Comparison of ENCODE assay signal across 11 cellular contexts in the genomic region with DNA sequence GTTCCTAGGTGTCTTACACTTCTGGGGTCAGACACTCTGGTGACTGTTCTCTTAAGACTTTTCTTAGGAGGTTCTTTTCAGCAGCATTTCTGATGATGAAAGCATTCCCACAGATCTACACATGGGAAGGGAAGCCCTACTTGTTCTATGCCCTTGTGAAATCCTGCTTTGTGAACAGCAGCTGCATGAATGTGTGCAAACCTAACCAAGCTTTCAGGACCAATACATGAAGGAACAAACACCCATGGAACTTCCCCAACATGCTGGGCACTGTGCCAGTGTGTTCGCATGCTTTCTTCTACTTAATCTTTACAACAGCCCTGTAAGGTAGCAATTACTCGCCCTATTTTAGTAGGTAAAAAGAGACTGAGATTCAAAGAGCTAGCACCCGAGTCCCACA.
DNase-seq lines count a peak whose midpoint lies in the region; ATAC-seq and TF ChIP-seq lines count a peak whose summit lies in the region.
"Had no signal": no experiment of that assay in that cellular context is flagged by ENCODE, and none has a peak within 500 bp of the region (broad histone marks: within the 10 kb centered on the region; RNA-seq: fewer than 3 reads in every experiment).

No MANE protein-coding gene starts in this region.

- H2BK120ac ChIP-seq in IMR-90 (ENCODE audit: low read depth, low read length) = no peak overlapping the region

- intact Hi-C loops in IMR-90 (cut with micrococcal nuclease) (no loop called here), head of caudate nucleus (cut with DNase I) (no loop called here), sciatic nerve (cut with DNase I) (no loop called here)

- peak; percentile 65 for DNase-seq in IMR-90
- DNase-seq in SKM-1 treated with dmso at 0.1 percent for 144 hours (lab: John Stamatoyannopoulos, UW; ENCODE audit: unreplicated experiment) = peak; percentile 30
- DNase-seq in head of caudate nucleus = peak in 29 of 42 donors; percentile 6 to 60 (median 27)
- DNase-seq in sciatic nerve (ENCODE audit: low spot score) = peak; percentile 79
- DNase-seq in MM.1S = no peak
- DNase-seq in NCI-H510A treated with DMSO at 0.1 percent for 48 hours (lab: John Stamatoyannopoulos, UW) = no peak
- DNase-seq: activated CD8-positive, alpha-beta memory T cell treated with anti-CD3 and anti-CD28 coated beads, Interleukin-2, amount 50 U/mL, for 4 hours; NCI-H1417 treated with DMSO at 0.1 percent for 48 hours had no signal

- H3K9me2 ChIP-seq in MM.1S (replicated peaks; ENCODE audit: insufficient read depth, low read length) = no peaks in the 10 kb centered on the region

- H3K14ac ChIP-seq in IMR-90 (replicated peaks; ENCODE audit: low read depth, low read length) = no peak overlapping the region

- no peak overlapping the region for H3K9ac ChIP-seq in IMR-90 (ENCODE audit: low read depth, low read length)
- H3K9ac ChIP-seq in MM.1S (ENCODE audit: low read length) = no peak overlapping the region

- TF ChIP-seq RAD21 in IMR-90 (IDR thresholded peaks at IDR 0.05; ENCODE audit: low read length) = no peak

- H3K79me2 ChIP-seq in MM.1S (ENCODE audit: low read length) = no peaks in the 10 kb centered on the region

- H3K4ac ChIP-seq in IMR-90 (ENCODE audit: low read depth, low read length) = no peak overlapping the region

- H3K4me1 ChIP-seq in IMR-90 (ENCODE audit: control insufficient read depth, insufficient read depth, low read length) = peaks cover 19% of the 10 kb centered on the region
- H3K4me1 ChIP-seq in MM.1S (ENCODE audit: low read length) = no peaks in the 10 kb centered on the region

- no peak overlapping the region for H2BK20ac ChIP-seq in IMR-90 (ENCODE audit: low read depth, low read length)

- H4K91ac ChIP-seq in IMR-90 (ENCODE audit: insufficient read depth, low read depth, low read length) = no peak overlapping the region

- TF ChIP-seq CTCF in IMR-90 (conservative IDR thresholded peaks at IDR 0.05; ENCODE audit: low read depth, low read length) (no peak), MM.1S (IDR thresholded peaks at IDR 0.05; ENCODE audit: low read length) (no peak)

- no peaks in the 10 kb centered on the region for H3K9me1 ChIP-seq in IMR-90 (ENCODE audit: insufficient read depth, low read length)

- POLR2A ChIA-PET in IMR-90 (lab: Charles Lee; ENCODE audit: unreplicated experiment) = no interaction called here

- no peak overlapping the region for H2AK5ac ChIP-seq in IMR-90 (ENCODE audit: low read depth, low read length)

- H3K4me3 ChIP-seq in IMR-90 (ENCODE audit: insufficient read depth, low read depth, low read length) (no peak overlapping the region), MM.1S (ENCODE audit: low read length) (no peak overlapping the region)

- no peak overlapping the region for H4K5ac ChIP-seq in IMR-90 (ENCODE audit: low read depth, low read length)

- CTCF ChIA-PET in IMR-90 (lab: Yijun Ruan, JAX) = no interaction called here

- no peaks in the 10 kb centered on the region for H4K20me1 ChIP-seq in IMR-90 (ENCODE audit: insufficient read depth, low read length)
- H4K20me1 ChIP-seq in MM.1S (ENCODE audit: insufficient read depth, low read length) = no peaks in the 10 kb centered on the region

- no peak overlapping the region; the same call in 1 of the 2 replicates for H3K18ac ChIP-seq in IMR-90 (ENCODE audit: low read depth, low read length)

- H2BK15ac ChIP-seq in IMR-90 (ENCODE audit: low read depth, low read length) = no peak overlapping the region

- no peak overlapping the region for H2AFZ ChIP-seq in IMR-90 (replicated peaks; ENCODE audit: low read length, poor library complexity)
- no peak overlapping the region for H2AFZ ChIP-seq in MM.1S (ENCODE audit: low read length)

- TF ChIP-seq POLR2A in IMR-90 (IDR thresholded peaks at IDR 0.05; ENCODE audit: low read depth, low read length) = no peak

- H3K9me3 ChIP-seq in IMR-90 (ENCODE audit: control insufficient read depth, insufficient read depth, low read length) (no peaks in the 10 kb centered on the region), MM.1S (replicated peaks; ENCODE audit: insufficient read depth, low read length) (no peaks in the 10 kb centered on the region)

- no peak overlapping the region for H3K56ac ChIP-seq in IMR-90 (ENCODE audit: extremely low read depth, insufficient read depth, low read length)

- no peak overlapping the region for H3K4me2 ChIP-seq in IMR-90 (ENCODE audit: low read depth, low read length)
- H3K4me2 ChIP-seq in MM.1S (ENCODE audit: low read depth, low read length) = no peak overlapping the region

- in situ Hi-C loops in IMR-90 (cut with MboI; ENCODE audit: low sequenced_read_pairs) = no loop called here

- no peak overlapping the region for H4K8ac ChIP-seq in IMR-90 (ENCODE audit: low read depth in 2 of 2, low read length in 2 of 2)

- peaks cover 1% of the 10 kb centered on the region; the same call in 1 of the 2 replicates for H3K27me3 ChIP-seq in IMR-90 (ENCODE audit: control insufficient read depth, insufficient read depth, low read length)
- H3K27me3 ChIP-seq in MM.1S (replicated peaks; ENCODE audit: insufficient read depth, low read length) = no peaks in the 10 kb centered on the region

- BruUV-seq in IMR-90 (replicated peaks; lab: Mats Ljungman, UMichigan) = no TSS peak

- H3K27ac ChIP-seq in IMR-90 (ENCODE audit: insufficient read depth, low read length) = no peak overlapping the region
- H3K27ac ChIP-seq in MM.1S (ENCODE audit: low read length) = no peak overlapping the region

- H2AK9ac ChIP-seq in IMR-90 (replicated peaks; ENCODE audit: low read depth, low read length, poor library complexity) = no peak overlapping the region

- no peaks in the 10 kb centered on the region for H3K79me1 ChIP-seq in IMR-90 (ENCODE audit: low read depth in 1 of 2, low read length in 2 of 2)

- no peak overlapping the region for H2BK5ac ChIP-seq in IMR-90 (ENCODE audit: low read depth, low read length, poor library complexity, severe bottlenecking)

- WGBS in IMR-90 (ENCODE audit: extremely low coverage in 2 of 2, insufficient read length in 1 of 2), 2 experiments = no CpG with 5 or more reads among the region's 3 CpGs

- dilution Hi-C loops in IMR-90 (cut with HindIII; ENCODE audit: low sequenced_read_pairs, unreplicated experiment) = no loop called here

- no peak overlapping the region for H3K23ac ChIP-seq in IMR-90 (ENCODE audit: low read depth, low read length)

- no peaks in the 10 kb centered on the region for H3K36me3 ChIP-seq in IMR-90 (ENCODE audit: control insufficient read depth, insufficient read depth, low read length)
- H3K36me3 ChIP-seq in MM.1S (replicated peaks; ENCODE audit: insufficient read depth, low read length) = no peaks in the 10 kb centered on the region

- H3F3A ChIP-seq in MM.1S (ENCODE audit: insufficient read depth, low read length) = no peaks in the 10 kb centered on the region

- no peak; the same call in 1 of the 2 replicates for ATAC-seq in IMR-90 (ENCODE audit: low read depth)
- ATAC-seq in sciatic nerve = peak; percentile 64
- no peak for ATAC-seq in GM18498 (IDR thresholded peaks at IDR 0.05; ENCODE audit: unreplicated experiment)
- ATAC-seq in HG02973 (IDR thresholded peaks at IDR 0.05; ENCODE audit: unreplicated experiment) = no peak
- ATAC-seq: T-cell had no signal

TF ChIP-seq in IMR-90, 13 proteins besides CTCF, POLR2A, EP300 and RAD21:
- TF ChIP-seq CEBPB (IDR thresholded peaks at IDR 0.05; ENCODE audit: low read depth, low read length) = no peak
- TF ChIP-seq, protein P1, sequence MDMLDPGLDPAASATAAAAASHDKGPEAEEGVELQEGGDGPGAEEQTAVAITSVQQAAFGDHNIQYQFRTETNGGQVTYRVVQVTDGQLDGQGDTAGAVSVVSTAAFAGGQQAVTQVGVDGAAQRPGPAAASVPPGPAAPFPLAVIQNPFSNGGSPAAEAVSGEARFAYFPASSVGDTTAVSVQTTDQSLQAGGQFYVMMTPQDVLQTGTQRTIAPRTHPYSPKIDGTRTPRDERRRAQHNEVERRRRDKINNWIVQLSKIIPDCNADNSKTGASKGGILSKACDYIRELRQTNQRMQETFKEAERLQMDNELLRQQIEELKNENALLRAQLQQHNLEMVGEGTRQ (IDR thresholded peaks at IDR 0.05; ENCODE audit: low read depth, low read length) = no peak
- no peak for TF ChIP-seq MXI1 (IDR thresholded peaks at IDR 0.05; ENCODE audit: borderline replicate concordance, low read depth, low read length)
- TF ChIP-seq RFX5 (IDR thresholded peaks at IDR 0.05; ENCODE audit: low read depth, low read length) = no peak

Comparison
In these comparisons a context has a peak if more than half of its experiments do, and no peak if none do; other contexts are left out.
1. DNase-seq: peak in IMR-90 (single experiment), SKM-1 treated with dmso at 0.1 percent for 144 hours (single experiment), head of caudate nucleus (29 of 42) and sciatic nerve (single experiment); none in MM.1S (single experiment) and NCI-H510A treated with DMSO at 0.1 percent for 48 hours (single experiment).